In genomic region chr14:70856851-70857498, GRCh38 we compare ENCODE assay signal across 13 cellular contexts. TPM values are rescaled to one million over a fixed set of nuclear protein-coding genes. Genes with fewer than 3 reads are reported as not detected.
DNase-seq lines count a peak whose midpoint lies in the region; ATAC-seq and TF ChIP-seq lines count a peak whose summit lies in the region.
"Had no signal": no experiment of that assay in that cellular context is flagged by ENCODE, and none has a peak within 500 bp of the region (broad histone marks: within the 10 kb centered on the region; RNA-seq: fewer than 3 reads in every experiment).

No MANE protein-coding gene starts in this region.

- no peaks in the 10 kb centered on the region for H3K9me3 ChIP-seq in Caco-2
- H3K9me3 ChIP-seq in HAP-1, result no peaks in the 10 kb centered on the region
- H3K9me3 ChIP-seq: gastroesophageal sphincter had no signal

- H3K9me3 Mint-ChIP-seq in activated naive CD8-positive, alpha-beta T cell treated with anti-CD3 and anti-CD28 coated beads, Interleukin-2, amount 50 U/mL, for 24 hours, result no peaks in the 10 kb centered on the region
- no peaks in the 10 kb centered on the region for H3K9me3 Mint-ChIP-seq in Caco-2 (ENCODE audit: unreplicated experiment)

- intact Hi-C loops in Caco-2 (cut with micrococcal nuclease; ENCODE audit: unreplicated experiment), result no loop called here

- no peaks in the 10 kb centered on the region for H3K27me3 ChIP-seq in Caco-2 (replicated peaks; ENCODE audit: control insufficient read depth, insufficient read depth, low read length)
- no peaks in the 10 kb centered on the region for H3K27me3 ChIP-seq in HAP-1 (ENCODE audit: low read depth)
- H3K27me3 ChIP-seq: gastroesophageal sphincter had no signal

- H3K4me3 ChIP-seq in Caco-2 (ENCODE audit: low read depth, low read length), result no peak overlapping the region
- no peak overlapping the region for H3K4me3 ChIP-seq in HAP-1
- H3K4me3 ChIP-seq: gastroesophageal sphincter, skin epidermis had no signal

- DNase-seq in EH (ENCODE audit: low read depth), result peak; percentile 97
- peak; percentile 95 for DNase-seq in LHCN-M2 (ENCODE audit: low read depth)
- no peak for DNase-seq in activated naive CD8-positive, alpha-beta T cell treated with anti-CD3 and anti-CD28 coated beads, Interleukin-2, amount 50 U/mL, for 24 hours
- DNase-seq in kidney tubule cell (ENCODE audit: low spot score), result peak; percentile 94
- DNase-seq in Caco-2, result no peak
- DNase-seq in HT-29 (ENCODE audit: low spot score), result no peak
- DNase-seq in HAP-1 (ENCODE audit: low spot score in 2 of 2), result no peak
- no peak for DNase-seq in stimulated activated naive CD4-positive, alpha-beta T cell (lab: John Stamatoyannopoulos, UW)
- DNase-seq: KBM-7, NCI-H510A treated with DMSO at 0.1 percent for 48 hours had no signal

- H3K27ac Mint-ChIP-seq in activated naive CD8-positive, alpha-beta T cell treated with anti-CD3 and anti-CD28 coated beads, Interleukin-2, amount 50 U/mL, for 24 hours, result no peak overlapping the region
- H3K27ac Mint-ChIP-seq in Caco-2 (ENCODE audit: unreplicated experiment), result no peak overlapping the region
- H3K27ac Mint-ChIP-seq: activated naive CD8-positive, alpha-beta T cell had no signal

- H3K4me1 Mint-ChIP-seq in activated naive CD8-positive, alpha-beta T cell treated with anti-CD3 and anti-CD28 coated beads, Interleukin-2, amount 50 U/mL, for 24 hours, result peaks cover 8% of the 10 kb centered on the region
- no peaks in the 10 kb centered on the region for H3K4me1 Mint-ChIP-seq in Caco-2 (ENCODE audit: low read depth, unreplicated experiment)

- CTCF ChIA-PET in Caco-2 (lab: Charles Lee), result no interaction called here

- H3K27me3 Mint-ChIP-seq in activated naive CD8-positive, alpha-beta T cell treated with anti-CD3 and anti-CD28 coated beads, Interleukin-2, amount 50 U/mL, for 24 hours, result no peaks in the 10 kb centered on the region
- H3K27me3 Mint-ChIP-seq in Caco-2 (ENCODE audit: insufficient read depth, unreplicated experiment), result peaks cover 5% of the 10 kb centered on the region
- H3K27me3 Mint-ChIP-seq: activated naive CD8-positive, alpha-beta T cell had no signal

- H3K4me1 ChIP-seq in Caco-2 (no peaks in the 10 kb centered on the region; the same call in 1 of the 2 replicates), HAP-1 (no peaks in the 10 kb centered on the region)
- H3K4me1 ChIP-seq: gastroesophageal sphincter had no signal

- no peak overlapping the region for H3K4me3 Mint-ChIP-seq in activated naive CD8-positive, alpha-beta T cell treated with anti-CD3 and anti-CD28 coated beads, Interleukin-2, amount 50 U/mL, for 24 hours
- H3K4me3 Mint-ChIP-seq in Caco-2 (ENCODE audit: unreplicated experiment), result no peak overlapping the region
- H3K4me3 Mint-ChIP-seq: activated naive CD8-positive, alpha-beta T cell had no signal

- H3K36me3 ChIP-seq in Caco-2 (ENCODE audit: control insufficient read depth, insufficient read depth, low read length) (no peaks in the 10 kb centered on the region), HAP-1 (replicated peaks) (no peaks in the 10 kb centered on the region)
- H3K36me3 ChIP-seq: gastroesophageal sphincter had no signal

- no peaks in the 10 kb centered on the region for H3K36me3 Mint-ChIP-seq in activated naive CD8-positive, alpha-beta T cell treated with anti-CD3 and anti-CD28 coated beads, Interleukin-2, amount 50 U/mL, for 24 hours (ENCODE audit: low read depth)
- no peaks in the 10 kb centered on the region for H3K36me3 Mint-ChIP-seq in Caco-2 (ENCODE audit: insufficient read depth, unreplicated experiment)

- TF ChIP-seq CTCF in Caco-2 (IDR thresholded peaks at IDR 0.05; ENCODE audit: insufficient read depth in 1 of 2, low read depth in 1 of 2, low read length in 1 of 2, severe bottlenecking in 1 of 2, unreplicated experiment in 1 of 2), result no peak

- POLR2A ChIA-PET in Caco-2 (lab: Charles Lee), result no interaction called here

- ATAC-seq in activated naive CD8-positive, alpha-beta T cell treated with anti-CD3 and anti-CD28 coated beads, Interleukin-2, amount 50 U/mL, for 24 hours, result peak; percentile 97
- ATAC-seq: gastroesophageal sphincter had no signal

- no TSS peak for BruUV-seq in Caco-2 (replicated peaks; lab: Mats Ljungman, UMichigan)

- in situ Hi-C loops in HAP-1 (cut with MboI; ENCODE audit: low sequenced_read_pairs), result no loop called here

RNA-seq across cellular contexts. Expression of gene MAP3K9, which starts 47.7 kb away (rescaled TPM):
- total RNA-seq in LHCN-M2 (2014; rRNA removed), result 0.38 and 0.75 TPM in 2 replicates
- 0.60 TPM for polyA plus RNA-seq in LHCN-M2 (2012)
- total RNA-seq in Caco-2 (2022), result 19.5 and 20.3 TPM in 2 replicates
- total RNA-seq in HT-29 (2014; rRNA removed; shearing (Covaris generic)), result 5.9 and 6.8 TPM in 2 replicates

RNA-seq across cellular contexts. Expression of gene PCNX1, which starts 50.3 kb away (rescaled TPM):
- 24.0 and 24.9 TPM in 2 replicates for total RNA-seq in LHCN-M2 (2014; rRNA removed)
- polyA plus RNA-seq in LHCN-M2 (2012), result 7.0 TPM
- 29.0 and 37.4 TPM in 2 replicates for total RNA-seq in Caco-2 (2022)
- total RNA-seq in HT-29 (2014; rRNA removed; shearing (Covaris generic)), result 10.9 and 11.8 TPM in 2 replicates

Comparison
In these comparisons a context has a peak if more than half of its experiments do, and no peak if none do; other contexts are left out.
1. DNase-seq: peak in EH (single experiment), LHCN-M2 (single experiment) and kidney tubule cell (single experiment); none in activated naive CD8-positive, alpha-beta T cell treated with anti-CD3 and anti-CD28 coated beads, Interleukin-2, amount 50 U/mL, for 24 hours (single experiment), Caco-2 (0 of 2), HT-29 (single experiment), HAP-1 (0 of 2) and stimulated activated naive CD4-positive, alpha-beta T cell (0 of 6).